ENCODE assay signal across 18 cellular contexts in genomic region chr14:31201111-31201510, GRCh38.
"Had no signal": no experiment of that assay in that cellular context is flagged by ENCODE, and none has a peak within 500 bp of the region (broad histone marks: within the 10 kb centered on the region; RNA-seq: fewer than 3 reads in every experiment).

No MANE protein-coding gene starts in this region.

- H3K27me3 Mint-ChIP-seq: activated CD8-positive, alpha-beta T cell treated with anti-CD3 and anti-CD28 coated beads for 36 hours; activated naive CD8-positive, alpha-beta T cell treated with anti-CD3 and anti-CD28 coated beads, Interleukin-2, amount 10 ng/mL, durations not matched to agents 7 days and 5 days; naive B cell had no signal

- ATAC-seq: activated CD8-positive, alpha-beta T cell treated with anti-CD3 and anti-CD28 coated beads for 36 hours; activated T-cell treated with anti-CD3 and anti-CD28 coated beads, Interleukin-2, amount 50 U/mL, for 72 hours; esophagus mucosa; left lung had no signal

- DNase-seq: activated CD4-positive, alpha-beta T cell treated with anti-CD3 and anti-CD28 coated beads for 4 hours; activated CD8-positive, alpha-beta T cell treated with anti-CD3 and anti-CD28 coated beads for 36 hours; activated gamma-delta T cell treated with Interleukin-2 at 50 U/mL for 16 hours; activated naive CD8-positive, alpha-beta T cell treated with anti-CD3 and anti-CD28 coated beads, Interleukin-2, amount 10 ng/mL, durations not matched to agents 7 days and 5 days; activated T-cell treated with anti-CD3 and anti-CD28 coated beads, Interleukin-2, amount 50 U/mL, for 72 hours; anterior cingulate cortex; brain microvascular endothelial cell; hippocampal formation; left lung; mammary epithelial cell; naive B cell; retina; stimulated activated naive CD4-positive, alpha-beta T cell; transverse colon had no signal

- H3K27ac Mint-ChIP-seq: activated CD8-positive, alpha-beta T cell treated with anti-CD3 and anti-CD28 coated beads for 36 hours; neural progenitor cell; T-helper 1 cell treated with Interleukin-12 subunit alpha and Interleukin-12 subunit beta and Interleukin-4 antibody, amounts not matched to agents 30 μg/mL and 1 μg/mL, for 36 hours had no signal

- H3K27me3 ChIP-seq: brain microvascular endothelial cell, left lung, neural progenitor cell, transverse colon had no signal

- H3K9me3 Mint-ChIP-seq: activated CD8-positive, alpha-beta T cell treated with anti-CD3 and anti-CD28 coated beads for 36 hours; activated T-cell treated with anti-CD3 and anti-CD28 coated beads, Interleukin-2, amount 50 U/mL, for 72 hours; naive B cell; neural progenitor cell; T-helper 1 cell treated with Interleukin-12 subunit alpha and Interleukin-12 subunit beta and Interleukin-4 antibody, amounts not matched to agents 30 μg/mL and 1 μg/mL, for 36 hours had no signal

- H3K4me2 ChIP-seq: neural progenitor cell had no signal

- H3K4me3 ChIP-seq: left lung, neural progenitor cell, transverse colon had no signal

- H3K27ac ChIP-seq: brain microvascular endothelial cell, left lung, neural progenitor cell, parathyroid adenoma, transverse colon had no signal

- H3K9ac ChIP-seq: neural progenitor cell, parathyroid adenoma had no signal

- H2AFZ ChIP-seq: neural progenitor cell, parathyroid adenoma had no signal

- H3K9me3 ChIP-seq: left lung, transverse colon had no signal

- H3K4me3 Mint-ChIP-seq: activated CD8-positive, alpha-beta T cell treated with anti-CD3 and anti-CD28 coated beads for 36 hours; activated naive CD8-positive, alpha-beta T cell treated with anti-CD3 and anti-CD28 coated beads, Interleukin-2, amount 10 ng/mL, durations not matched to agents 7 days and 5 days; activated T-cell treated with anti-CD3 and anti-CD28 coated beads, Interleukin-2, amount 50 U/mL, for 72 hours; naive B cell; neural progenitor cell; T-helper 1 cell treated with Interleukin-12 subunit alpha and Interleukin-12 subunit beta and Interleukin-4 antibody, amounts not matched to agents 30 μg/mL and 1 μg/mL, for 36 hours had no signal
